ENCODE assay signal across 1 cellular context in the genomic region with DNA sequence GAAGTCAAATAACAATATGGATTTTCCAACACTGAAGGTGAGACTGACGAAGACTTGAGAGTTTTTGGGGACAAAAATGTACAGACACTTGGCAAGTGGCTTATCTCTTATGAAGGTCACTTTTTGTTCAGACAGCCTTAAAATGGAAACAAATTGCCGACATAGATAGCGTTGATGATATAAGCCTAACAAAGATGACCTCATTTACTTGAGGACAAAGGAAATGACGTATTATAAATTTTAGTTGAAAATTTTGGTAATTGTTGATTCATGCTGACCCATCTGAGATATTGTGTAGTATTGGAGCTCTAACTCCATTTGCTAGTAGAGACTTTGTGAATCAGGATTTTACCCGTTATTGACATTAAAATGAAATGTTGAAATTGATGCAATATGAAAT.
TF ChIP-seq lines count a peak whose summit lies in the region.

No MANE protein-coding gene starts in this region.

TF ChIP-seq in HepG2, 621 proteins besides CTCF, POLR2A, EP300 and RAD21 (continued from another document):
- TF ChIP-seq, protein P1, sequence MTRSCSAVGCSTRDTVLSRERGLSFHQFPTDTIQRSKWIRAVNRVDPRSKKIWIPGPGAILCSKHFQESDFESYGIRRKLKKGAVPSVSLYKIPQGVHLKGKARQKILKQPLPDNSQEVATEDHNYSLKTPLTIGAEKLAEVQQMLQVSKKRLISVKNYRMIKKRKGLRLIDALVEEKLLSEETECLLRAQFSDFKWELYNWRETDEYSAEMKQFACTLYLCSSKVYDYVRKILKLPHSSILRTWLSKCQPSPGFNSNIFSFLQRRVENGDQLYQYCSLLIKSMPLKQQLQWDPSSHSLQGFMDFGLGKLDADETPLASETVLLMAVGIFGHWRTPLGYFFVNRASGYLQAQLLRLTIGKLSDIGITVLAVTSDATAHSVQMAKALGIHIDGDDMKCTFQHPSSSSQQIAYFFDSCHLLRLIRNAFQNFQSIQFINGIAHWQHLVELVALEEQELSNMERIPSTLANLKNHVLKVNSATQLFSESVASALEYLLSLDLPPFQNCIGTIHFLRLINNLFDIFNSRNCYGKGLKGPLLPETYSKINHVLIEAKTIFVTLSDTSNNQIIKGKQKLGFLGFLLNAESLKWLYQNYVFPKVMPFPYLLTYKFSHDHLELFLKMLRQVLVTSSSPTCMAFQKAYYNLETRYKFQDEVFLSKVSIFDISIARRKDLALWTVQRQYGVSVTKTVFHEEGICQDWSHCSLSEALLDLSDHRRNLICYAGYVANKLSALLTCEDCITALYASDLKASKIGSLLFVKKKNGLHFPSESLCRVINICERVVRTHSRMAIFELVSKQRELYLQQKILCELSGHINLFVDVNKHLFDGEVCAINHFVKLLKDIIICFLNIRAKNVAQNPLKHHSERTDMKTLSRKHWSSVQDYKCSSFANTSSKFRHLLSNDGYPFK (CRISPR knock-in tag; IDR thresholded peaks at IDR 0.05; ENCODE audit: borderline replicate concordance), result no peak
- TF ChIP-seq, protein P2, sequence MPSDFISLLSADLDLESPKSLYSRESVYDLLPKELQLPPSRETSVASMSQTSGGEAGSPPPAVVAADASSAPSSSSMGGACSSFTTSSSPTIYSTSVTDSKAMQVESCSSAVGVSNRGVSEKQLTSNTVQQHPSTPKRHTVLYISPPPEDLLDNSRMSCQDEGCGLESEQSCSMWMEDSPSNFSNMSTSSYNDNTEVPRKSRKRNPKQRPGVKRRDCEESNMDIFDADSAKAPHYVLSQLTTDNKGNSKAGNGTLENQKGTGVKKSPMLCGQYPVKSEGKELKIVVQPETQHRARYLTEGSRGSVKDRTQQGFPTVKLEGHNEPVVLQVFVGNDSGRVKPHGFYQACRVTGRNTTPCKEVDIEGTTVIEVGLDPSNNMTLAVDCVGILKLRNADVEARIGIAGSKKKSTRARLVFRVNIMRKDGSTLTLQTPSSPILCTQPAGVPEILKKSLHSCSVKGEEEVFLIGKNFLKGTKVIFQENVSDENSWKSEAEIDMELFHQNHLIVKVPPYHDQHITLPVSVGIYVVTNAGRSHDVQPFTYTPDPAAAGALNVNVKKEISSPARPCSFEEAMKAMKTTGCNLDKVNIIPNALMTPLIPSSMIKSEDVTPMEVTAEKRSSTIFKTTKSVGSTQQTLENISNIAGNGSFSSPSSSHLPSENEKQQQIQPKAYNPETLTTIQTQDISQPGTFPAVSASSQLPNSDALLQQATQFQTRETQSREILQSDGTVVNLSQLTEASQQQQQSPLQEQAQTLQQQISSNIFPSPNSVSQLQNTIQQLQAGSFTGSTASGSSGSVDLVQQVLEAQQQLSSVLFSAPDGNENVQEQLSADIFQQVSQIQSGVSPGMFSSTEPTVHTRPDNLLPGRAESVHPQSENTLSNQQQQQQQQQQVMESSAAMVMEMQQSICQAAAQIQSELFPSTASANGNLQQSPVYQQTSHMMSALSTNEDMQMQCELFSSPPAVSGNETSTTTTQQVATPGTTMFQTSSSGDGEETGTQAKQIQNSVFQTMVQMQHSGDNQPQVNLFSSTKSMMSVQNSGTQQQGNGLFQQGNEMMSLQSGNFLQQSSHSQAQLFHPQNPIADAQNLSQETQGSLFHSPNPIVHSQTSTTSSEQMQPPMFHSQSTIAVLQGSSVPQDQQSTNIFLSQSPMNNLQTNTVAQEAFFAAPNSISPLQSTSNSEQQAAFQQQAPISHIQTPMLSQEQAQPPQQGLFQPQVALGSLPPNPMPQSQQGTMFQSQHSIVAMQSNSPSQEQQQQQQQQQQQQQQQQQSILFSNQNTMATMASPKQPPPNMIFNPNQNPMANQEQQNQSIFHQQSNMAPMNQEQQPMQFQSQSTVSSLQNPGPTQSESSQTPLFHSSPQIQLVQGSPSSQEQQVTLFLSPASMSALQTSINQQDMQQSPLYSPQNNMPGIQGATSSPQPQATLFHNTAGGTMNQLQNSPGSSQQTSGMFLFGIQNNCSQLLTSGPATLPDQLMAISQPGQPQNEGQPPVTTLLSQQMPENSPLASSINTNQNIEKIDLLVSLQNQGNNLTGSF (CRISPR knock-in tag; IDR thresholded peaks at IDR 0.05), result no peak
- TF ChIP-seq NR2C2 (CRISPR knock-in tag; IDR thresholded peaks at IDR 0.05; ENCODE audit: borderline replicate concordance), result no peak
- no peak for TF ChIP-seq ZNF292 (CRISPR knock-in tag; IDR thresholded peaks at IDR 0.05; ENCODE audit: borderline replicate concordance, low read depth)
